1 cellular context compared by ENCODE assay signal in the genomic region with DNA sequence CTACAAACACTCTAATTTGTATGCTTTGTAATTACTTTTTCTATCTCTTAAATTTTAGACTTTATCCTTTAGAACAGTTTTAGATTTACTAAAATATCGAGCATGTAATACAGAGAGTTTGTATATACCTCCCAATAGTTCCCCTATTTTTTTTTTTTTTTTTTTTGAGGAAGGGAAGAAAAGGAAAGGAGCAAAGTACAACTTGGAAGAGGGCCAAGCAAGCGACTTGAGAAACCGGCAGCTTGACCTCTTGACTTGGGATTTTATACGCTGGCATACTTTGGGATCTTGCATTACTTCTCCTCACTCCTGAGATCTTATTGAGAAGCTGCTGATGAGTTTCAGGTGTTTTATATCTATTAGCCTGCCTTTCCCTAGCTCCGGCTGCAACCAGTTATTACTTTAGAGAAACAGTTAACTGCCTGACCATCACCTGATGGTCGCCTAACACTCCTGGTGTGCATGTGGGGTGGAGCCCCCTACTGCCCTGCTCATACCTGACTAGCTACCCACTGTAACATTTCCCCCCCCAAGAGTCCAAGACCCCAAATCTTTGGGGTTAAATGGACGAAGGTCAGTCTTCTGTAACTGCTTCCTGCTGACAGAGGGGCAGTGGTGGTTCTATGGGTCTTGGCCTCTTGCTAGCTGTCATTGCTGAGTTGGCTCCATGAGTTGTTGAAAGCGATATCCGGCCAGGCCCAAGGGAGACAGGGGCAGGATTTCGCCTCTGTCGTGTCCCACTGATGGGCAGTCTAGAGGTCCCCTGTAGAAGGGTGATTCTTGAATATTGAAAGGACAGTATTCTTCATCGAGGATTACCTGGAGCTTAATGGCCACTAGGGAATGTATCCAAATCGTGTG.
TF ChIP-seq lines count a peak whose summit lies in the region.

No MANE protein-coding gene starts in this region.

TF ChIP-seq in WTC11, 78 proteins besides CTCF, POLR2A, EP300 and RAD21:
- TF ChIP-seq, protein P1, sequence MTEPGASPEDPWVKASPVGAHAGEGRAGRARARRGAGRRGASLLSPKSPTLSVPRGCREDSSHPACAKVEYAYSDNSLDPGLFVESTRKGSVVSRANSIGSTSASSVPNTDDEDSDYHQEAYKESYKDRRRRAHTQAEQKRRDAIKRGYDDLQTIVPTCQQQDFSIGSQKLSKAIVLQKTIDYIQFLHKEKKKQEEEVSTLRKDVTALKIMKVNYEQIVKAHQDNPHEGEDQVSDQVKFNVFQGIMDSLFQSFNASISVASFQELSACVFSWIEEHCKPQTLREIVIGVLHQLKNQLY (CRISPR knock-in tag; IDR thresholded peaks at IDR 0.05), result no peak
- TF ChIP-seq TEAD1 (CRISPR knock-in tag; IDR thresholded peaks at IDR 0.05) (no peak), NFATC4 (CRISPR knock-in tag; IDR thresholded peaks at IDR 0.05) (no peak), SP1 (CRISPR knock-in tag; conservative IDR thresholded peaks at IDR 0.05) (no peak), TP53 (CRISPR knock-in tag; IDR thresholded peaks at IDR 0.05) (no peak), ZNF232 (CRISPR knock-in tag; IDR thresholded peaks at IDR 0.05) (no peak), ZNF423 (CRISPR knock-in tag; IDR thresholded peaks at IDR 0.05) (no peak), JAZF1 (CRISPR knock-in tag; IDR thresholded peaks at IDR 0.05) (no peak), IRF2 (CRISPR knock-in tag; IDR thresholded peaks at IDR 0.05; ENCODE audit: borderline replicate concordance, low read depth) (no peak), FOXP1 (CRISPR knock-in tag; IDR thresholded peaks at IDR 0.05; ENCODE audit: borderline replicate concordance) (no peak)
- TF ChIP-seq, protein P2, sequence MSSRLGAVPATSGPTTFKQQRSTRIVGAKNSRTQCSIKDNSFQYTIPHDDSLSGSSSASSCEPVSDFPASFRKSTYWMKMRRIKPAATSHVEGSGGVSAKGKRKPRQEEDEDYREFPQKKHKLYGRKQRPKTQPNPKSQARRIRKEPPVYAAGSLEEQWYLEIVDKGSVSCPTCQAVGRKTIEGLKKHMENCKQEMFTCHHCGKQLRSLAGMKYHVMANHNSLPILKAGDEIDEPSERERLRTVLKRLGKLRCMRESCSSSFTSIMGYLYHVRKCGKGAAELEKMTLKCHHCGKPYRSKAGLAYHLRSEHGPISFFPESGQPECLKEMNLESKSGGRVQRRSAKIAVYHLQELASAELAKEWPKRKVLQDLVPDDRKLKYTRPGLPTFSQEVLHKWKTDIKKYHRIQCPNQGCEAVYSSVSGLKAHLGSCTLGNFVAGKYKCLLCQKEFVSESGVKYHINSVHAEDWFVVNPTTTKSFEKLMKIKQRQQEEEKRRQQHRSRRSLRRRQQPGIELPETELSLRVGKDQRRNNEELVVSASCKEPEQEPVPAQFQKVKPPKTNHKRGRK (CRISPR knock-in tag; IDR thresholded peaks at IDR 0.05; ENCODE audit: borderline replicate concordance), result no peak
- TF ChIP-seq, protein P3, sequence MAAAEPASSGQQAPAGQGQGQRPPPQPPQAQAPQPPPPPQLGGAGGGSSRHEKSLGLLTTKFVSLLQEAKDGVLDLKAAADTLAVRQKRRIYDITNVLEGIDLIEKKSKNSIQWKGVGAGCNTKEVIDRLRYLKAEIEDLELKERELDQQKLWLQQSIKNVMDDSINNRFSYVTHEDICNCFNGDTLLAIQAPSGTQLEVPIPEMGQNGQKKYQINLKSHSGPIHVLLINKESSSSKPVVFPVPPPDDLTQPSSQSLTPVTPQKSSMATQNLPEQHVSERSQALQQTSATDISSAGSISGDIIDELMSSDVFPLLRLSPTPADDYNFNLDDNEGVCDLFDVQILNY (CRISPR knock-in tag; IDR thresholded peaks at IDR 0.05), result no peak
- TF ChIP-seq, protein P4, sequence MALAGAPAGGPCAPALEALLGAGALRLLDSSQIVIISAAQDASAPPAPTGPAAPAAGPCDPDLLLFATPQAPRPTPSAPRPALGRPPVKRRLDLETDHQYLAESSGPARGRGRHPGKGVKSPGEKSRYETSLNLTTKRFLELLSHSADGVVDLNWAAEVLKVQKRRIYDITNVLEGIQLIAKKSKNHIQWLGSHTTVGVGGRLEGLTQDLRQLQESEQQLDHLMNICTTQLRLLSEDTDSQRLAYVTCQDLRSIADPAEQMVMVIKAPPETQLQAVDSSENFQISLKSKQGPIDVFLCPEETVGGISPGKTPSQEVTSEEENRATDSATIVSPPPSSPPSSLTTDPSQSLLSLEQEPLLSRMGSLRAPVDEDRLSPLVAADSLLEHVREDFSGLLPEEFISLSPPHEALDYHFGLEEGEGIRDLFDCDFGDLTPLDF (CRISPR knock-in tag; IDR thresholded peaks at IDR 0.05), result no peak
- TF ChIP-seq, protein P5, sequence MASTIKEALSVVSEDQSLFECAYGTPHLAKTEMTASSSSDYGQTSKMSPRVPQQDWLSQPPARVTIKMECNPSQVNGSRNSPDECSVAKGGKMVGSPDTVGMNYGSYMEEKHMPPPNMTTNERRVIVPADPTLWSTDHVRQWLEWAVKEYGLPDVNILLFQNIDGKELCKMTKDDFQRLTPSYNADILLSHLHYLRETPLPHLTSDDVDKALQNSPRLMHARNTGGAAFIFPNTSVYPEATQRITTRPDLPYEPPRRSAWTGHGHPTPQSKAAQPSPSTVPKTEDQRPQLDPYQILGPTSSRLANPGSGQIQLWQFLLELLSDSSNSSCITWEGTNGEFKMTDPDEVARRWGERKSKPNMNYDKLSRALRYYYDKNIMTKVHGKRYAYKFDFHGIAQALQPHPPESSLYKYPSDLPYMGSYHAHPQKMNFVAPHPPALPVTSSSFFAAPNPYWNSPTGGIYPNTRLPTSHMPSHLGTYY (CRISPR knock-in tag; IDR thresholded peaks at IDR 0.05), result no peak
- TF ChIP-seq, protein P6, sequence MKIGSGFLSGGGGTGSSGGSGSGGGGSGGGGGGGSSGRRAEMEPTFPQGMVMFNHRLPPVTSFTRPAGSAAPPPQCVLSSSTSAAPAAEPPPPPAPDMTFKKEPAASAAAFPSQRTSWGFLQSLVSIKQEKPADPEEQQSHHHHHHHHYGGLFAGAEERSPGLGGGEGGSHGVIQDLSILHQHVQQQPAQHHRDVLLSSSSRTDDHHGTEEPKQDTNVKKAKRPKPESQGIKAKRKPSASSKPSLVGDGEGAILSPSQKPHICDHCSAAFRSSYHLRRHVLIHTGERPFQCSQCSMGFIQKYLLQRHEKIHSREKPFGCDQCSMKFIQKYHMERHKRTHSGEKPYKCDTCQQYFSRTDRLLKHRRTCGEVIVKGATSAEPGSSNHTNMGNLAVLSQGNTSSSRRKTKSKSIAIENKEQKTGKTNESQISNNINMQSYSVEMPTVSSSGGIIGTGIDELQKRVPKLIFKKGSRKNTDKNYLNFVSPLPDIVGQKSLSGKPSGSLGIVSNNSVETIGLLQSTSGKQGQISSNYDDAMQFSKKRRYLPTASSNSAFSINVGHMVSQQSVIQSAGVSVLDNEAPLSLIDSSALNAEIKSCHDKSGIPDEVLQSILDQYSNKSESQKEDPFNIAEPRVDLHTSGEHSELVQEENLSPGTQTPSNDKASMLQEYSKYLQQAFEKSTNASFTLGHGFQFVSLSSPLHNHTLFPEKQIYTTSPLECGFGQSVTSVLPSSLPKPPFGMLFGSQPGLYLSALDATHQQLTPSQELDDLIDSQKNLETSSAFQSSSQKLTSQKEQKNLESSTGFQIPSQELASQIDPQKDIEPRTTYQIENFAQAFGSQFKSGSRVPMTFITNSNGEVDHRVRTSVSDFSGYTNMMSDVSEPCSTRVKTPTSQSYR (CRISPR knock-in tag; IDR thresholded peaks at IDR 0.05), result no peak
- TF ChIP-seq, protein P7, sequence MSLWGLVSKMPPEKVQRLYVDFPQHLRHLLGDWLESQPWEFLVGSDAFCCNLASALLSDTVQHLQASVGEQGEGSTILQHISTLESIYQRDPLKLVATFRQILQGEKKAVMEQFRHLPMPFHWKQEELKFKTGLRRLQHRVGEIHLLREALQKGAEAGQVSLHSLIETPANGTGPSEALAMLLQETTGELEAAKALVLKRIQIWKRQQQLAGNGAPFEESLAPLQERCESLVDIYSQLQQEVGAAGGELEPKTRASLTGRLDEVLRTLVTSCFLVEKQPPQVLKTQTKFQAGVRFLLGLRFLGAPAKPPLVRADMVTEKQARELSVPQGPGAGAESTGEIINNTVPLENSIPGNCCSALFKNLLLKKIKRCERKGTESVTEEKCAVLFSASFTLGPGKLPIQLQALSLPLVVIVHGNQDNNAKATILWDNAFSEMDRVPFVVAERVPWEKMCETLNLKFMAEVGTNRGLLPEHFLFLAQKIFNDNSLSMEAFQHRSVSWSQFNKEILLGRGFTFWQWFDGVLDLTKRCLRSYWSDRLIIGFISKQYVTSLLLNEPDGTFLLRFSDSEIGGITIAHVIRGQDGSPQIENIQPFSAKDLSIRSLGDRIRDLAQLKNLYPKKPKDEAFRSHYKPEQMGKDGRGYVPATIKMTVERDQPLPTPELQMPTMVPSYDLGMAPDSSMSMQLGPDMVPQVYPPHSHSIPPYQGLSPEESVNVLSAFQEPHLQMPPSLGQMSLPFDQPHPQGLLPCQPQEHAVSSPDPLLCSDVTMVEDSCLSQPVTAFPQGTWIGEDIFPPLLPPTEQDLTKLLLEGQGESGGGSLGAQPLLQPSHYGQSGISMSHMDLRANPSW (CRISPR knock-in tag; conservative IDR thresholded peaks at IDR 0.05; ENCODE audit: low read depth), result no peak
- TF ChIP-seq, protein P8, sequence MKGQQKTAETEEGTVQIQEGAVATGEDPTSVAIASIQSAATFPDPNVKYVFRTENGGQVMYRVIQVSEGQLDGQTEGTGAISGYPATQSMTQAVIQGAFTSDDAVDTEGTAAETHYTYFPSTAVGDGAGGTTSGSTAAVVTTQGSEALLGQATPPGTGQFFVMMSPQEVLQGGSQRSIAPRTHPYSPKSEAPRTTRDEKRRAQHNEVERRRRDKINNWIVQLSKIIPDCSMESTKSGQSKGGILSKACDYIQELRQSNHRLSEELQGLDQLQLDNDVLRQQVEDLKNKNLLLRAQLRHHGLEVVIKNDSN (CRISPR knock-in tag; IDR thresholded peaks at IDR 0.05), result no peak
- TF ChIP-seq, protein P9, sequence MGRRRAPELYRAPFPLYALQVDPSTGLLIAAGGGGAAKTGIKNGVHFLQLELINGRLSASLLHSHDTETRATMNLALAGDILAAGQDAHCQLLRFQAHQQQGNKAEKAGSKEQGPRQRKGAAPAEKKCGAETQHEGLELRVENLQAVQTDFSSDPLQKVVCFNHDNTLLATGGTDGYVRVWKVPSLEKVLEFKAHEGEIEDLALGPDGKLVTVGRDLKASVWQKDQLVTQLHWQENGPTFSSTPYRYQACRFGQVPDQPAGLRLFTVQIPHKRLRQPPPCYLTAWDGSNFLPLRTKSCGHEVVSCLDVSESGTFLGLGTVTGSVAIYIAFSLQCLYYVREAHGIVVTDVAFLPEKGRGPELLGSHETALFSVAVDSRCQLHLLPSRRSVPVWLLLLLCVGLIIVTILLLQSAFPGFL (CRISPR knock-in tag; IDR thresholded peaks at IDR 0.05; ENCODE audit: borderline replicate concordance), result no peak
- TF ChIP-seq, protein P10, sequence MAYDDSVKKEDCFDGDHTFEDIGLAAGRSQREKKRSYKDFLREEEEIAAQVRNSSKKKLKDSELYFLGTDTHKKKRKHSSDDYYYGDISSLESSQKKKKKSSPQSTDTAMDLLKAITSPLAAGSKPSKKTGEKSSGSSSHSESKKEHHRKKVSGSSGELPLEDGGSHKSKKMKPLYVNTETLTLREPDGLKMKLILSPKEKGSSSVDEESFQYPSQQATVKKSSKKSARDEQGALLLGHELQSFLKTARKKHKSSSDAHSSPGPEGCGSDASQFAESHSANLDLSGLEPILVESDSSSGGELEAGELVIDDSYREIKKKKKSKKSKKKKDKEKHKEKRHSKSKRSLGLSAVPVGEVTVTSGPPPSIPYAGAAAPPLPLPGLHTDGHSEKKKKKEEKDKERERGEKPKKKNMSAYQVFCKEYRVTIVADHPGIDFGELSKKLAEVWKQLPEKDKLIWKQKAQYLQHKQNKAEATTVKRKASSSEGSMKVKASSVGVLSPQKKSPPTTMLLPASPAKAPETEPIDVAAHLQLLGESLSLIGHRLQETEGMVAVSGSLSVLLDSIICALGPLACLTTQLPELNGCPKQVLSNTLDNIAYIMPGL (CRISPR knock-in tag; IDR thresholded peaks at IDR 0.05), result no peak
- TF ChIP-seq, protein P11, sequence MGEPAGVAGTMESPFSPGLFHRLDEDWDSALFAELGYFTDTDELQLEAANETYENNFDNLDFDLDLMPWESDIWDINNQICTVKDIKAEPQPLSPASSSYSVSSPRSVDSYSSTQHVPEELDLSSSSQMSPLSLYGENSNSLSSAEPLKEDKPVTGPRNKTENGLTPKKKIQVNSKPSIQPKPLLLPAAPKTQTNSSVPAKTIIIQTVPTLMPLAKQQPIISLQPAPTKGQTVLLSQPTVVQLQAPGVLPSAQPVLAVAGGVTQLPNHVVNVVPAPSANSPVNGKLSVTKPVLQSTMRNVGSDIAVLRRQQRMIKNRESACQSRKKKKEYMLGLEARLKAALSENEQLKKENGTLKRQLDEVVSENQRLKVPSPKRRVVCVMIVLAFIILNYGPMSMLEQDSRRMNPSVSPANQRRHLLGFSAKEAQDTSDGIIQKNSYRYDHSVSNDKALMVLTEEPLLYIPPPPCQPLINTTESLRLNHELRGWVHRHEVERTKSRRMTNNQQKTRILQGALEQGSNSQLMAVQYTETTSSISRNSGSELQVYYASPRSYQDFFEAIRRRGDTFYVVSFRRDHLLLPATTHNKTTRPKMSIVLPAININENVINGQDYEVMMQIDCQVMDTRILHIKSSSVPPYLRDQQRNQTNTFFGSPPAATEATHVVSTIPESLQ (CRISPR knock-in tag; IDR thresholded peaks at IDR 0.05), result no peak
